2 cellular contexts compared by ENCODE assay signal in the genomic region with DNA sequence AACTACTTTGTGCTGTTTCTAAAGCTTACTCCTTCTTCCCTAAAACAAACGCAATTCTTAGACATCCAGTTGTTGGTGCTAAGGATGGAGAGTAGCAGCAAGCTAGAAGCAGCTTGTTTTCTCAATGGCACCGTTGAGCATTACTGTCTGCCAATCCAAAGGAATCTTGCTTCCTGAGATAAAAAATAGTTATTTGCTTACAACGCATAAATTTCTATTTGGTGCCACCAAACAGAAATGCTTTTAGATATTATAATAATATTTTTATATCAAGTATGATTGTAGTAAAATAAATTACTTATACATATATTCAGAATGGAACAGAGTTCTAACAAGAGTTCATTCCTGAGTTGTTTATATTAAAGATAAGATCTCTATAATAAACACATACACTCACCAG.
TF ChIP-seq lines count a peak whose summit lies in the region.

No MANE protein-coding gene starts in this region.

TF ChIP-seq in SK-N-SH treated with all-trans-retinoic acid at 6 μM for 48 hours, 23 proteins besides CTCF, POLR2A, EP300 and RAD21:
- TF ChIP-seq, protein P1, sequence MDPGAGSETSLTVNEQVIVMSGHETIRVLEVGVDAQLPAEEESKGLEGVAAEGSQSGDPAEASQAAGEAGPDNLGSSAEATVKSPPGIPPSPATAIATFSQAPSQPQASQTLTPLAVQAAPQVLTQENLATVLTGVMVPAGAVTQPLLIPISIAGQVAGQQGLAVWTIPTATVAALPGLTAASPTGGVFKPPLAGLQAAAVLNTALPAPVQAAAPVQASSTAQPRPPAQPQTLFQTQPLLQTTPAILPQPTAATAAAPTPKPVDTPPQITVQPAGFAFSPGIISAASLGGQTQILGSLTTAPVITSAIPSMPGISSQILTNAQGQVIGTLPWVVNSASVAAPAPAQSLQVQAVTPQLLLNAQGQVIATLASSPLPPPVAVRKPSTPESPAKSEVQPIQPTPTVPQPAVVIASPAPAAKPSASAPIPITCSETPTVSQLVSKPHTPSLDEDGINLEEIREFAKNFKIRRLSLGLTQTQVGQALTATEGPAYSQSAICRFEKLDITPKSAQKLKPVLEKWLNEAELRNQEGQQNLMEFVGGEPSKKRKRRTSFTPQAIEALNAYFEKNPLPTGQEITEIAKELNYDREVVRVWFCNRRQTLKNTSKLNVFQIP (CRISPR knock-in tag; IDR thresholded peaks at IDR 0.05; ENCODE audit: borderline replicate concordance, low read depth): no peak
- peak; percentile 22; the same call in 1 of the 2 replicates for TF ChIP-seq ISL1 (CRISPR knock-in tag; IDR thresholded peaks at IDR 0.05)

TF ChIP-seq in SK-N-SH, 30 proteins besides CTCF, POLR2A, EP300 and RAD21 (continued from another document):
- TF ChIP-seq, protein P2, sequence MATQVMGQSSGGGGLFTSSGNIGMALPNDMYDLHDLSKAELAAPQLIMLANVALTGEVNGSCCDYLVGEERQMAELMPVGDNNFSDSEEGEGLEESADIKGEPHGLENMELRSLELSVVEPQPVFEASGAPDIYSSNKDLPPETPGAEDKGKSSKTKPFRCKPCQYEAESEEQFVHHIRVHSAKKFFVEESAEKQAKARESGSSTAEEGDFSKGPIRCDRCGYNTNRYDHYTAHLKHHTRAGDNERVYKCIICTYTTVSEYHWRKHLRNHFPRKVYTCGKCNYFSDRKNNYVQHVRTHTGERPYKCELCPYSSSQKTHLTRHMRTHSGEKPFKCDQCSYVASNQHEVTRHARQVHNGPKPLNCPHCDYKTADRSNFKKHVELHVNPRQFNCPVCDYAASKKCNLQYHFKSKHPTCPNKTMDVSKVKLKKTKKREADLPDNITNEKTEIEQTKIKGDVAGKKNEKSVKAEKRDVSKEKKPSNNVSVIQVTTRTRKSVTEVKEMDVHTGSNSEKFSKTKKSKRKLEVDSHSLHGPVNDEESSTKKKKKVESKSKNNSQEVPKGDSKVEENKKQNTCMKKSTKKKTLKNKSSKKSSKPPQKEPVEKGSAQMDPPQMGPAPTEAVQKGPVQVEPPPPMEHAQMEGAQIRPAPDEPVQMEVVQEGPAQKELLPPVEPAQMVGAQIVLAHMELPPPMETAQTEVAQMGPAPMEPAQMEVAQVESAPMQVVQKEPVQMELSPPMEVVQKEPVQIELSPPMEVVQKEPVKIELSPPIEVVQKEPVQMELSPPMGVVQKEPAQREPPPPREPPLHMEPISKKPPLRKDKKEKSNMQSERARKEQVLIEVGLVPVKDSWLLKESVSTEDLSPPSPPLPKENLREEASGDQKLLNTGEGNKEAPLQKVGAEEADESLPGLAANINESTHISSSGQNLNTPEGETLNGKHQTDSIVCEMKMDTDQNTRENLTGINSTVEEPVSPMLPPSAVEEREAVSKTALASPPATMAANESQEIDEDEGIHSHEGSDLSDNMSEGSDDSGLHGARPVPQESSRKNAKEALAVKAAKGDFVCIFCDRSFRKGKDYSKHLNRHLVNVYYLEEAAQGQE (IDR thresholded peaks at IDR 0.05; ENCODE audit: low read depth, low read length): no peak
- no peak for TF ChIP-seq CHD2 (IDR thresholded peaks at IDR 0.05; ENCODE audit: low read length, partially characterized antibody)
